25 cellular contexts compared by ENCODE assay signal in genomic region chr13:73190477-73190876, GRCh38.
A peak's percentile ranks its signal among the peaks of the same experiment; 100 is the strongest.
DNase-seq lines count a peak whose midpoint lies in the region; ATAC-seq and TF ChIP-seq lines count a peak whose summit lies in the region.
"Had no signal": no experiment of that assay in that cellular context is flagged by ENCODE, and none has a peak within 500 bp of the region (broad histone marks: within the 10 kb centered on the region; RNA-seq: fewer than 3 reads in every experiment).

No MANE protein-coding gene starts in this region.

- DNase-seq in DND-41: no peak
- no peak for DNase-seq in coronary artery (ENCODE audit: low spot score)
- no peak for DNase-seq in osteoblast (ENCODE audit: insufficient read length, low spot score, missing footprints)
- no peak for DNase-seq in H4 (ENCODE audit: low spot score)
- no peak for DNase-seq in SW 1271 (lab: John Stamatoyannopoulos, UW)
- DNase-seq in posterior cingulate gyrus: no peak
- DNase-seq: activated CD4-positive, alpha-beta T cell treated with anti-CD3 and anti-CD28 coated beads, Interleukin-2, amount 50 U/mL, for 48 hours; activated naive CD4-positive, alpha-beta T cell treated with anti-CD3 and anti-CD28 coated beads for 36 hours; amygdala; DMS79 treated with DMSO at 0.1 percent for 48 hours; Kasumi-1; left cardiac atrium; NCI-H1048; NCI-H1694 treated with DMSO at 0.1 percent for 48 hours; NCI-H2171 treated with DMSO at 0.1 percent for 48 hours; NCI-H526; nucleus accumbens; stimulated activated CD4-positive, alpha-beta T cell treated with anti-CD3 and anti-CD28 coated beads, Interleukin-4, amount 100 ng/mL, for 1 hour; T-cell had no signal

- H3K79me2 ChIP-seq in DND-41 (ENCODE audit: insufficient read depth, low read length) (no peaks in the 10 kb centered on the region), Loucy (ENCODE audit: insufficient read depth, low read length) (no peaks in the 10 kb centered on the region), osteoblast (ENCODE audit: insufficient read depth, low read length) (no peaks in the 10 kb centered on the region)

- H3K27me3 ChIP-seq in DND-41 (ENCODE audit: insufficient read depth, low read length, poor library complexity): no peaks in the 10 kb centered on the region
- no peaks in the 10 kb centered on the region for H3K27me3 ChIP-seq in Loucy (ENCODE audit: insufficient read depth, low read length, poor library complexity, severe bottlenecking)
- no peaks in the 10 kb centered on the region for H3K27me3 ChIP-seq in osteoblast (ENCODE audit: insufficient read depth, low read length)

- H3K27ac ChIP-seq in DND-41 (ENCODE audit: low read length): no peak overlapping the region
- no peak overlapping the region for H3K27ac ChIP-seq in coronary artery
- H3K27ac ChIP-seq in osteoblast (ENCODE audit: low read depth, low read length): no peak overlapping the region
- H3K27ac ChIP-seq: C4-2B, HL-60 had no signal

- H3K4me3 ChIP-seq in DND-41 (ENCODE audit: low read depth in 1 of 2, low read length in 2 of 2) (no peak overlapping the region), Loucy (ENCODE audit: low read length, poor library complexity, severe bottlenecking) (no peak overlapping the region), coronary artery (peak overlapping the region; percentile 0), osteoblast (ENCODE audit: insufficient read depth, low read length) (peak overlapping the region; percentile 49)

- intact Hi-C loops in posterior cingulate gyrus (cut with DNase I): no loop called here

- no peak for TF ChIP-seq CTCF in DND-41 (IDR thresholded peaks at IDR 0.05; ENCODE audit: borderline replicate concordance, extremely low read depth, low read length, poor library complexity, severe bottlenecking)
- no peak for TF ChIP-seq CTCF in Loucy (conservative IDR thresholded peaks at IDR 0.05; ENCODE audit: low read length)
- no peak for TF ChIP-seq CTCF in coronary artery (IDR thresholded peaks at IDR 0.05)
- no peak for TF ChIP-seq CTCF in osteoblast (IDR thresholded peaks at IDR 0.05; ENCODE audit: extremely low read depth, low read depth, low read length)

- H3K9me2 ChIP-seq in Loucy (replicated peaks; ENCODE audit: low read depth, low read length): no peaks in the 10 kb centered on the region

- H3F3A ChIP-seq in Loucy (ENCODE audit: low read depth): no peaks in the 10 kb centered on the region

- H3K4me1 ChIP-seq in DND-41 (ENCODE audit: insufficient read depth, low read length) (no peaks in the 10 kb centered on the region; the same call in 1 of the 2 replicates), Loucy (ENCODE audit: insufficient read depth, low read length, poor library complexity, severe bottlenecking) (no peaks in the 10 kb centered on the region), osteoblast (ENCODE audit: insufficient read depth, low read length) (peaks cover 3% of the 10 kb centered on the region)

- no peaks in the 10 kb centered on the region for H3K9me3 ChIP-seq in DND-41 (ENCODE audit: insufficient read depth, low read length, severe bottlenecking)
- no peaks in the 10 kb centered on the region for H3K9me3 ChIP-seq in Loucy (ENCODE audit: insufficient read depth, low read depth, low read length)
- no peaks in the 10 kb centered on the region for H3K9me3 ChIP-seq in osteoblast (ENCODE audit: low read depth, low read length)

- H3K9ac ChIP-seq in DND-41 (ENCODE audit: low read depth, low read length): no peak overlapping the region
- H3K9ac ChIP-seq in Loucy (ENCODE audit: low read depth, low read length, poor library complexity, severe bottlenecking): no peak overlapping the region

- no peak for ATAC-seq in DND-41 (ENCODE audit: insufficient read depth, low read depth)
- ATAC-seq in GM21737 (IDR thresholded peaks at IDR 0.05; ENCODE audit: unreplicated experiment): no peak
- ATAC-seq: esophagus mucosa; left cardiac atrium; stimulated activated effector memory CD8-positive, alpha-beta T cell treated with anti-CD3 and anti-CD28 coated beads, Interleukin-12 subunit alpha, Interleukin-12 subunit beta, amount 100 ng/mL, for 72 hours; T-cell had no signal

- H2AFZ ChIP-seq in DND-41 (ENCODE audit: low read depth, low read length) (peak overlapping the region; percentile 29), Loucy (ENCODE audit: low read length) (peak overlapping the region; percentile 59), osteoblast (ENCODE audit: low read length) (peak overlapping the region; percentile 73)

- H4K20me1 ChIP-seq in DND-41 (ENCODE audit: insufficient read depth, low read length) (no peaks in the 10 kb centered on the region), Loucy (ENCODE audit: insufficient read depth, low read length, poor library complexity, severe bottlenecking) (no peaks in the 10 kb centered on the region), osteoblast (ENCODE audit: insufficient read depth, low read length) (no peaks in the 10 kb centered on the region)

- H3K36me3 ChIP-seq in DND-41 (ENCODE audit: insufficient read depth, low read length) (no peaks in the 10 kb centered on the region), Loucy (ENCODE audit: insufficient read depth, low read length) (no peaks in the 10 kb centered on the region), osteoblast (ENCODE audit: insufficient read depth, low read length) (no peaks in the 10 kb centered on the region)

- H3K4me2 ChIP-seq in DND-41 (ENCODE audit: insufficient read depth, low read length) (peak overlapping the region; percentile 10; the same call in 1 of the 2 replicates), Loucy (ENCODE audit: low read depth, low read length, poor library complexity, severe bottlenecking) (peak overlapping the region; percentile 25), osteoblast (ENCODE audit: insufficient read depth, low read length) (peak overlapping the region; percentile 53)

Comparison
In these comparisons a context has a peak if more than half of its experiments do, and no peak if none do; other contexts are left out.
1. H3K4me3 ChIP-seq: peak in coronary artery (single experiment) and osteoblast (single experiment); none in DND-41 (0 of 2) and Loucy (single experiment).
2. Peak in every context shown above with its lines, with median percentiles within 50 percentile points of each other: H2AFZ ChIP-seq and H3K4me2 ChIP-seq.